ENCODE assay signal across 9 cellular contexts in the genomic region with DNA sequence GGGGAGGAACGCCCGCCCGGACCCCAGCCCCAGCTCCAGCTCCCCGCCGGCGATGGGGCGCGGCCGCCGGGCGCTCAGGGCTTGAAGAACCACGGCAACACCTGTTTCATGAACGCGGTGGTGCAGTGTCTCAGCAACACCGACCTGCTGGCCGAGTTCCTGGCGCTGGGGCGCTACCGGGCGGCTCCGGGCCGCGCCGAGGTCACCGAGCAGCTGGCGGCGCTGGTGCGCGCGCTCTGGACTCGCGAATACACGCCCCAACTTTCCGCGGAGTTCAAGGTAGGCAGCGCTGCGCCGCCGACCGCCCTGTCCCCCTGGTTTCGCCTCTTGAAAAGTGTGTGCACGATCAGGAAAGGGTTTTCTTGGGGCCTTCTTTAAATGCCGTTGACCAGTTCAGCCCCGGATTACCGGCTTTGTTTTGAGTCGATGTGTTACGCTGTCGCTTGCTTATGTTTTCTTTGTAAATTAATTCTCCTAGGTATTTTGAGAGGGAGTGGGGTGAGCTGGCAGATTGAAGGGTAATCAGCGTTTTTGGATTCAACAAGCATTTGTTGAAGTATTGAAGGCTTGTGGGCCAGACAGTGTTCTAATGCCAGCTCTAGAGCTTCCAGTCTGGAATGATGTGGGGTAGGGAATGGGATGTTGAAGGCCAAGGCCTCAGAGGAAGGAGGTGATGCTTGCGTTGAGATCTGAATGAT. TPM values are rescaled to one million over a fixed set of nuclear protein-coding genes. Genes with fewer than 3 reads are reported as not detected.
DNase-seq lines count a peak whose midpoint lies in the region; ATAC-seq, FAIRE-seq and TF ChIP-seq lines count a peak whose summit lies in the region.
"Had no signal": no experiment of that assay in that cellular context is flagged by ENCODE, and none has a peak within 500 bp of the region (broad histone marks: within the 10 kb centered on the region; RNA-seq: fewer than 3 reads in every experiment).

No MANE protein-coding gene starts in this region.

- WGBS in right lobe of liver (ENCODE audit: insufficient coverage, low coverage, low lambda C conversion rate, missing lambda C conversion rate), result 3% methylated on average over 13 of the region's 50 CpGs

- POLR2A ChIA-PET in PC-3 (lab: Charles Lee; ENCODE audit: unreplicated experiment), result interaction anchor here (0.6 kb wide), 1 partner anchor 19 kb away, joined by 4 read pairs; no protein-coding TSS in a partner anchor

- no peaks in the 10 kb centered on the region for H3K9me2 ChIP-seq in PC-3 (replicated peaks; ENCODE audit: low read length)

- H2AFZ ChIP-seq in PC-3 (ENCODE audit: low read length), result peak overlapping the region; percentile 85

- no TSS peak for BruUV-seq in PC-3 (replicated peaks; lab: Mats Ljungman, UMichigan)

- no peak for TF ChIP-seq POLR2A in GM12892 (IDR thresholded peaks at IDR 0.05; ENCODE audit: low read depth, low read length)
- TF ChIP-seq POLR2A in right lobe of liver (IDR thresholded peaks at IDR 0.05), result no peak

- CTCF ChIA-PET in PC-3 (lab: Charles Lee), result interaction anchor here (0.7 kb wide), 2 partner anchors 17 to 36 kb away, joined by 3 to 4 read pairs; no protein-coding TSS in a partner anchor

- no peaks in the 10 kb centered on the region for H3K36me3 ChIP-seq in PC-3 (ENCODE audit: low read depth, low read length)
- H3K36me3 ChIP-seq in bronchial epithelial cell (ENCODE audit: control insufficient read depth, insufficient read depth, low read length), result no peaks in the 10 kb centered on the region
- H3K36me3 ChIP-seq in right lobe of liver, result no peaks in the 10 kb centered on the region
- H3K36me3 ChIP-seq in subcutaneous abdominal adipose tissue (ENCODE audit: control insufficient read depth in 5 of 5, insufficient read depth in 5 of 5, low read length in 5 of 5), result no peaks in the 10 kb centered on the region

- H3K27ac ChIP-seq in PC-3 (ENCODE audit: low read length) (peak overlapping the region; percentile 37; the same call in 1 of the 2 replicates), right lobe of liver (peak overlapping the region; percentile 65 to 92 (median 85)), subcutaneous abdominal adipose tissue (ENCODE audit: low read depth, low read length) (no peak overlapping the region)

- H3K4me3 ChIP-seq in PC-3 (ENCODE audit: low read length) (peak overlapping the region; percentile 77), bronchial epithelial cell (ENCODE audit: low read depth, low read length) (peak overlapping the region; percentile 62), right lobe of liver (peak overlapping the region; percentile 66 to 76 (median 73)), subcutaneous abdominal adipose tissue (ENCODE audit: low read depth in 1 of 5, low read length in 5 of 5) (peak overlapping the region in 4 of 5 donors; percentile 42 to 67 (median 60))

- ATAC-seq in PC-3 (peak; percentile 43), right lobe of liver (peak; percentile 61 to 75 (median 66))

- H3K9ac ChIP-seq in PC-3 (ENCODE audit: low read length), result peak overlapping the region; percentile 95
- no peak overlapping the region for H3K9ac ChIP-seq in subcutaneous abdominal adipose tissue (ENCODE audit: low read length in 5 of 5)

- no peaks in the 10 kb centered on the region for H3K27me3 ChIP-seq in PC-3 (ENCODE audit: low read length)
- H3K27me3 ChIP-seq in bronchial epithelial cell (ENCODE audit: control insufficient read depth, insufficient read depth, low read length), result no peaks in the 10 kb centered on the region
- no peaks in the 10 kb centered on the region for H3K27me3 ChIP-seq in right lobe of liver
- peaks cover 9 to 44% (median 19%) of the 10 kb centered on the region in 5 donors for H3K27me3 ChIP-seq in subcutaneous abdominal adipose tissue (ENCODE audit: control insufficient read depth in 5 of 5, insufficient read depth in 4 of 5, low read length in 5 of 5)

- H3K79me2 ChIP-seq in PC-3 (ENCODE audit: low read length), result peaks cover 58% of the 10 kb centered on the region

- H4K20me1 ChIP-seq in PC-3 (ENCODE audit: low read length), result no peaks in the 10 kb centered on the region

- TF ChIP-seq CTCF in PC-3 (conservative IDR thresholded peaks at IDR 0.05; ENCODE audit: low read depth, low read length), result peak; percentile 42; the same call in 1 of the 2 replicates
- peak; percentile 59 for TF ChIP-seq CTCF in bronchial epithelial cell (IDR thresholded peaks at IDR 0.05; ENCODE audit: insufficient read depth, low read length, severe bottlenecking)
- TF ChIP-seq CTCF in right lobe of liver (IDR thresholded peaks at IDR 0.05), result peak in 3 of 4 donors; percentile 20 to 42 (median 29)

- H3K4me1 ChIP-seq in PC-3 (ENCODE audit: insufficient read depth, low read length) (peaks cover 17% of the 10 kb centered on the region; the same call in 1 of the 2 replicates), right lobe of liver (peaks cover 0 to 13% (median 0%) of the 10 kb centered on the region in 4 donors), subcutaneous abdominal adipose tissue (ENCODE audit: control insufficient read depth in 5 of 5, insufficient read depth in 5 of 5, low read length in 5 of 5) (peaks cover 2 to 16% (median 15%) of the 10 kb centered on the region in 5 donors)

- DNase-seq in 8988T, result peak; percentile 35
- DNase-seq in GM12892 (ENCODE audit: insufficient read length), result peak; percentile 33
- DNase-seq in PC-3, result peak; percentile 51
- peak; percentile 59 for DNase-seq in bronchial epithelial cell (ENCODE audit: low read depth)
- peak; percentile 75 to 84 (median 80) for DNase-seq in right lobe of liver
- no peak for DNase-seq in OCI-M2 (lab: John Stamatoyannopoulos, UW; ENCODE audit: unreplicated experiment)
- no peak for DNase-seq in NCI-H1694 (lab: John Stamatoyannopoulos, UW)

- peak overlapping the region; percentile 86 for H3K4me2 ChIP-seq in PC-3 (ENCODE audit: low read length)

- no peaks in the 10 kb centered on the region for H3K9me3 ChIP-seq in PC-3 (ENCODE audit: low read length)
- no peaks in the 10 kb centered on the region for H3K9me3 ChIP-seq in right lobe of liver
- H3K9me3 ChIP-seq in subcutaneous abdominal adipose tissue (ENCODE audit: control insufficient read depth in 5 of 5, low read length in 5 of 5), result no peaks in the 10 kb centered on the region

- H3F3A ChIP-seq in PC-3 (ENCODE audit: low read length, unreplicated experiment), result no peaks in the 10 kb centered on the region

- intact Hi-C loops in PC-3 (cut with micrococcal nuclease), result loop anchor here (2.0 to 10.0 kb wide), 3 partner anchors 31 to 79 kb away; a partner anchor contains a TSS
- intact Hi-C loops in right lobe of liver (cut with DNase I), result no loop called here

- FAIRE-seq in GM12892 (lab: Jason Lieb, UNC) (no peak), bronchial epithelial cell (lab: Jason Lieb, UNC) (no peak)
- FAIRE-seq: frontal cortex had no signal

RNA-seq across cellular contexts. Expression of a gene that starts 0.7 kb away (rescaled TPM):
- 0.23 TPM for polyA plus RNA-seq in GM12892 (2012; ENCODE audit: missing spikeins)
- total RNA-seq in PC-3 (2014; rRNA removed) (8.1 and 10.0 TPM in 2 replicates), bronchial epithelial cell (13.4 and 14.2 TPM in 2 replicates), right lobe of liver (10 to 100 TPM in 2 of 6 experiments, 1 to 10 TPM in 4; 2.1 to 11.6 (median 6.8) TPM)

Comparison
In these comparisons a context has a peak if more than half of its experiments do, and no peak if none do; other contexts are left out.
1. DNase-seq: peak in 8988T (single experiment), GM12892 (single experiment), PC-3 (single experiment), bronchial epithelial cell (single experiment) and right lobe of liver (3 of 3); none in OCI-M2 (single experiment) and NCI-H1694 (single experiment).
2. Peak in every context shown above with its lines, with median percentiles within 50 percentile points of each other: H3K4me3 ChIP-seq and CTCF ChIP-seq.